In genomic region chr3:37456270-37456708, GRCh38 we compare ENCODE assay signal across 10 cellular contexts. TPM values are rescaled to one million over a fixed set of nuclear protein-coding genes. Genes with fewer than 3 reads are reported as not detected.
DNase-seq lines count a peak whose midpoint lies in the region; ATAC-seq, FAIRE-seq and TF ChIP-seq lines count a peak whose summit lies in the region.
"Had no signal": no experiment of that assay in that cellular context is flagged by ENCODE, and none has a peak within 500 bp of the region (broad histone marks: within the 10 kb centered on the region; RNA-seq: fewer than 3 reads in every experiment).

No MANE protein-coding gene starts in this region.

- DNase-seq in NCI-H69 (lab: John Stamatoyannopoulos, UW) (peak; percentile 47), endothelial cell of umbilical vein (ENCODE audit: low read depth, low spot score) (no peak), mesendoderm (peak; percentile 34), type B pancreatic cell (ENCODE audit: extremely low spot score, unreplicated experiment) (no peak), MM.1S (no peak), mesothelial cell of epicardium (ENCODE audit: low spot score in 2 of 2, unreplicated experiment in 2 of 2) (no peak), natural killer cell (no peak)
- DNase-seq: T-helper 9 cell had no signal

- intact Hi-C loops in endothelial cell of umbilical vein (cut with micrococcal nuclease) (no loop called here), natural killer cell (cut with micrococcal nuclease) (no loop called here)

- H2BK120ac ChIP-seq in mesendoderm (ENCODE audit: low read depth, low read length) = no peak overlapping the region

- H3K4ac ChIP-seq in mesendoderm (ENCODE audit: low read depth, low read length) = no peak overlapping the region

- no peaks in the 10 kb centered on the region for H3K9me1 ChIP-seq in endothelial cell of umbilical vein (replicated peaks; ENCODE audit: control insufficient read depth, extremely low read depth, insufficient read depth, low read length)

- H2AFZ ChIP-seq in endothelial cell of umbilical vein (ENCODE audit: low read depth, low read length) (no peak overlapping the region), MM.1S (ENCODE audit: low read length) (no peak overlapping the region)

- H3K27me3 Mint-ChIP-seq in type B pancreatic cell (peaks cover 29% of the 10 kb centered on the region), mesothelial cell of epicardium (ENCODE audit: low read depth) (peaks cover 47% of the 10 kb centered on the region), natural killer cell (ENCODE audit: low read depth in 2 of 2) (peaks cover 50 to 63% of the 10 kb centered on the region in 2 donors)

- H3K27me3 ChIP-seq in endothelial cell of umbilical vein (ENCODE audit: control insufficient read depth in 2 of 2, insufficient read depth in 2 of 2, low read length in 2 of 2) (peaks cover 37 to 48% of the 10 kb centered on the region in 2 experiments), mesendoderm (ENCODE audit: insufficient read depth, low read length, poor library complexity) (no peaks in the 10 kb centered on the region), MM.1S (replicated peaks; ENCODE audit: insufficient read depth, low read length) (no peaks in the 10 kb centered on the region)

- H4K20me1 ChIP-seq in endothelial cell of umbilical vein (replicated peaks; ENCODE audit: control insufficient read depth, extremely low read depth, insufficient read depth, low read length) = no peaks in the 10 kb centered on the region
- no peaks in the 10 kb centered on the region for H4K20me1 ChIP-seq in MM.1S (ENCODE audit: insufficient read depth, low read length)

- no CpG with 5 or more reads among the region's 12 CpGs for WGBS in mesendoderm (ENCODE audit: extremely low coverage, insufficient coverage, low lambda C conversion rate)

- H3K9me3 ChIP-seq in endothelial cell of umbilical vein (replicated peaks; ENCODE audit: control insufficient read depth, insufficient read depth, low read length) = no peaks in the 10 kb centered on the region
- H3K9me3 ChIP-seq in MM.1S (replicated peaks; ENCODE audit: insufficient read depth, low read length) = no peaks in the 10 kb centered on the region

- H3K79me1 ChIP-seq in mesendoderm (ENCODE audit: low read length) = peaks cover 13% of the 10 kb centered on the region

- H3K9ac ChIP-seq in endothelial cell of umbilical vein (replicated peaks; ENCODE audit: extremely low read depth, insufficient read depth, low read length) (no peak overlapping the region), mesendoderm (ENCODE audit: low read length) (no peak overlapping the region), MM.1S (ENCODE audit: low read length) (no peak overlapping the region)

- FAIRE-seq in endothelial cell of umbilical vein (lab: Jason Lieb, UNC) = no peak

- no peak overlapping the region for H4K5ac ChIP-seq in mesendoderm (ENCODE audit: low read length)

- peak overlapping the region; percentile 48 for H3K4me3 Mint-ChIP-seq in type B pancreatic cell
- no peak overlapping the region for H3K4me3 Mint-ChIP-seq in mesothelial cell of epicardium
- H3K4me3 Mint-ChIP-seq in natural killer cell = no peak overlapping the region
- H3K4me3 Mint-ChIP-seq: memory B cell had no signal

- no peak overlapping the region for H4K8ac ChIP-seq in mesendoderm (ENCODE audit: low read depth, low read length)

- no peaks in the 10 kb centered on the region for H3F3A ChIP-seq in MM.1S (ENCODE audit: insufficient read depth, low read length)

- no peak overlapping the region for H2BK5ac ChIP-seq in mesendoderm (ENCODE audit: low read length)

- H3K36me3 ChIP-seq in endothelial cell of umbilical vein (ENCODE audit: control insufficient read depth in 2 of 2, extremely low read depth in 1 of 2, insufficient read depth in 2 of 2, low read length in 2 of 2) (no peaks in the 10 kb centered on the region), mesendoderm (ENCODE audit: control insufficient read depth, insufficient read depth, low read length) (no peaks in the 10 kb centered on the region), MM.1S (replicated peaks; ENCODE audit: insufficient read depth, low read length) (no peaks in the 10 kb centered on the region)

- H3K27ac Mint-ChIP-seq in type B pancreatic cell (peak overlapping the region; percentile 3), mesothelial cell of epicardium (no peak overlapping the region), natural killer cell (no peak overlapping the region)
- H3K27ac Mint-ChIP-seq: memory B cell had no signal

- POLR2A ChIA-PET in endothelial cell of umbilical vein (lab: Charles Lee) = no interaction called here

- no peak overlapping the region for H2AK5ac ChIP-seq in mesendoderm (ENCODE audit: low read length)

- no peaks in the 10 kb centered on the region for H3K9me2 ChIP-seq in MM.1S (replicated peaks; ENCODE audit: insufficient read depth, low read length)

- ATAC-seq in natural killer cell = no peak

- TF ChIP-seq POLR2A in endothelial cell of umbilical vein (IDR thresholded peaks at IDR 0.05; ENCODE audit: low read depth, low read length) = no peak

- no peak overlapping the region for H3K4me2 ChIP-seq in endothelial cell of umbilical vein (ENCODE audit: insufficient read depth, low read length)
- H3K4me2 ChIP-seq in mesendoderm (ENCODE audit: low read length) = no peak overlapping the region
- no peak overlapping the region for H3K4me2 ChIP-seq in MM.1S (ENCODE audit: low read depth, low read length)

- H3K9me3 Mint-ChIP-seq in type B pancreatic cell (no peaks in the 10 kb centered on the region), mesothelial cell of epicardium (no peaks in the 10 kb centered on the region), natural killer cell (no peaks in the 10 kb centered on the region)
- H3K9me3 Mint-ChIP-seq: memory B cell had no signal

- H3K23ac ChIP-seq in mesendoderm (ENCODE audit: low read length) = peak overlapping the region; percentile 16

- TF ChIP-seq CTCF in endothelial cell of umbilical vein (IDR thresholded peaks at IDR 0.05; ENCODE audit: extremely low read depth in 1 of 2, insufficient read depth in 1 of 2, low read depth in 1 of 2, low read length in 2 of 2) (no peak), type B pancreatic cell (conservative IDR thresholded peaks at IDR 0.05) (no peak), MM.1S (IDR thresholded peaks at IDR 0.05; ENCODE audit: low read length) (no peak), mesothelial cell of epicardium (IDR thresholded peaks at IDR 0.05; ENCODE audit: unreplicated experiment) (no peak), natural killer cell (IDR thresholded peaks at IDR 0.05) (no peak)

- no peak overlapping the region for H2BK15ac ChIP-seq in mesendoderm (replicated peaks; ENCODE audit: low read depth)

- H3K18ac ChIP-seq in mesendoderm (ENCODE audit: low read length) = no peak overlapping the region

- no TSS peak for BruUV-seq in endothelial cell of umbilical vein (replicated peaks; lab: Mats Ljungman, UMichigan)

- CTCF ChIA-PET in endothelial cell of umbilical vein (lab: Charles Lee) = no interaction called here

- H3K79me2 ChIP-seq in endothelial cell of umbilical vein (ENCODE audit: control insufficient read depth, insufficient read depth, low read length) (no peaks in the 10 kb centered on the region), mesendoderm (ENCODE audit: control insufficient read depth, insufficient read depth, low read length) (peaks cover 6% of the 10 kb centered on the region), MM.1S (ENCODE audit: low read length) (no peaks in the 10 kb centered on the region)

- H3K4me1 Mint-ChIP-seq in type B pancreatic cell (ENCODE audit: unreplicated experiment) = peaks cover 45% of the 10 kb centered on the region
- H3K4me1 Mint-ChIP-seq in mesothelial cell of epicardium = peaks cover 42% of the 10 kb centered on the region
- peaks cover 9 to 13% of the 10 kb centered on the region in 2 donors for H3K4me1 Mint-ChIP-seq in natural killer cell

- H3K27ac ChIP-seq in endothelial cell of umbilical vein (ENCODE audit: insufficient read depth, low read depth, low read length) (no peak overlapping the region), mesendoderm (ENCODE audit: low read depth, low read length) (no peak overlapping the region), MM.1S (ENCODE audit: low read length) (no peak overlapping the region)
- H3K27ac ChIP-seq: HL-60 had no signal

- dilution Hi-C loops in endothelial cell of umbilical vein (cut with MboI; ENCODE audit: extremely low pct_ligation_motif_present, low sequenced_read_pairs) = no loop called here

- H3K36me3 Mint-ChIP-seq in type B pancreatic cell = no peaks in the 10 kb centered on the region
- no peaks in the 10 kb centered on the region for H3K36me3 Mint-ChIP-seq in mesothelial cell of epicardium
- no peaks in the 10 kb centered on the region for H3K36me3 Mint-ChIP-seq in natural killer cell
- H3K36me3 Mint-ChIP-seq: memory B cell had no signal

- peak overlapping the region; percentile 45 for H3K56ac ChIP-seq in mesendoderm (ENCODE audit: low read length)

- H3K4me3 ChIP-seq in endothelial cell of umbilical vein (replicated peaks in 1 of 3; ENCODE audit: insufficient read depth in 1 of 3, low read depth in 1 of 3, low read length in 3 of 3) = no peak overlapping the region
- H3K4me3 ChIP-seq in mesendoderm (ENCODE audit: low read length) = no peak overlapping the region
- no peak overlapping the region for H3K4me3 ChIP-seq in MM.1S (ENCODE audit: low read length)

- H3K4me1 ChIP-seq in endothelial cell of umbilical vein (ENCODE audit: control insufficient read depth, extremely low read depth, insufficient read depth, low read length) (peaks cover 3% of the 10 kb centered on the region), mesendoderm (ENCODE audit: control insufficient read depth, low read depth, low read length) (peaks cover 23% of the 10 kb centered on the region), MM.1S (ENCODE audit: low read length) (no peaks in the 10 kb centered on the region)

TF ChIP-seq in endothelial cell of umbilical vein, 7 proteins besides CTCF, POLR2A, EP300 and RAD21:
- TF ChIP-seq GATA2 (IDR thresholded peaks at IDR 0.05; ENCODE audit: insufficient read depth, insufficient read length, low read depth, low read length) (no peak), EZH2 (IDR thresholded peaks at IDR 0.05; ENCODE audit: borderline replicate concordance, low read depth, low read length, severe bottlenecking) (peak; percentile 4)

RNA-seq across cellular contexts. Expression of gene ITGA9, which starts 4.3 kb away (rescaled TPM):
- 0.30 and 0.71 TPM in 2 replicates for total RNA-seq in endothelial cell of umbilical vein
- 0.06 TPM in 2 replicates for polyA plus RNA-seq in endothelial cell of umbilical vein
- polyA plus RNA-seq in endothelial cell of umbilical vein (2011; cell fraction: cytosol; rRNA removed) = 0.03 and 0.04 TPM in 2 replicates
- 0.03 and 0.10 TPM in 2 replicates for polyA plus RNA-seq in endothelial cell of umbilical vein (2011; cell fraction: nucleus; rRNA removed)
- polyA plus RNA-seq in endothelial cell of umbilical vein (2012) = 0.03 and 0.12 TPM in 2 replicates
- 0.28 and 0.92 TPM in 2 replicates for polyA minus RNA-seq in endothelial cell of umbilical vein
- polyA minus RNA-seq in endothelial cell of umbilical vein (2011; cell fraction: cytosol; rRNA and poly(A)+ RNA removed) = not detected
- polyA minus RNA-seq in endothelial cell of umbilical vein (2011; cell fraction: nucleus; rRNA and poly(A)+ RNA removed) = 0.14 and 0.19 TPM in 2 replicates
- polyA plus RNA-seq in mesendoderm (2013, experiment 1 of 2) = 7.7 TPM
- 7.4 TPM for polyA plus RNA-seq in mesendoderm (2013, experiment 2 of 2)
- 10.8 and 39.0 TPM in 2 replicates for total RNA-seq in type B pancreatic cell (ENCODE audit: low replicate concordance)
- 12.7 to 15.9 TPM (median 14.6 TPM) in 3 replicates for total RNA-seq in mesothelial cell of epicardium
- 1 to 10 TPM in 1 of 3 donors, under 1 TPM in 2; 0.05 to 2.6 (median 0.52) TPM for total RNA-seq in natural killer cell

Comparison
In these comparisons a context has a peak if more than half of its experiments do, and no peak if none do; other contexts are left out.
1. DNase-seq: peak in NCI-H69 (single experiment) and mesendoderm (single experiment); none in endothelial cell of umbilical vein (single experiment), type B pancreatic cell (single experiment), MM.1S (single experiment), mesothelial cell of epicardium (0 of 2) and natural killer cell (single experiment).